12 cellular contexts compared by ENCODE assay signal in genomic region chr13:50152224-50152623, GRCh38.
DNase-seq lines count a peak whose midpoint lies in the region; ATAC-seq and TF ChIP-seq lines count a peak whose summit lies in the region.
"Had no signal": no experiment of that assay in that cellular context is flagged by ENCODE, and none has a peak within 500 bp of the region (broad histone marks: within the 10 kb centered on the region; RNA-seq: fewer than 3 reads in every experiment).

No MANE protein-coding gene starts in this region.

- DNase-seq in GM23248: no peak
- no peak for DNase-seq in Panc1 (ENCODE audit: low read depth, low spot score)
- no peak for DNase-seq in coronary artery (ENCODE audit: low spot score)
- DNase-seq in neural progenitor cell (ENCODE audit: low spot score): no peak
- no peak for DNase-seq in mucosa of gallbladder (ENCODE audit: low spot score)
- DNase-seq in COLO668 (lab: John Stamatoyannopoulos, UW; ENCODE audit: unreplicated experiment): no peak
- DNase-seq in NCI-H345 treated with DMSO at 0.1 percent for 48 hours (lab: John Stamatoyannopoulos, UW; ENCODE audit: unreplicated experiment): no peak
- DNase-seq: adrenal gland, GDM1, T-helper 9 cell, trophoblast cell had no signal

- H3K4me1 Mint-ChIP-seq in neural progenitor cell: peaks cover 58% of the 10 kb centered on the region

- no peaks in the 10 kb centered on the region for H3K36me3 Mint-ChIP-seq in neural progenitor cell

- H2AFZ ChIP-seq in GM23248 (peak overlapping the region; percentile 64), parathyroid adenoma (peak overlapping the region; percentile 39), neural progenitor cell (replicated peaks) (no peak overlapping the region)

- H3K27ac ChIP-seq in GM23248 (no peak overlapping the region), Panc1 (ENCODE audit: low read length) (peak overlapping the region; percentile 80), coronary artery (no peak overlapping the region), parathyroid adenoma (no peak overlapping the region), neural progenitor cell (no peak overlapping the region)

- H3K27ac Mint-ChIP-seq in neural progenitor cell: no peak overlapping the region

- ATAC-seq in Panc1: peak; percentile 63; the same call in 1 of the 2 replicates

- BruUV-seq in Panc1 (replicated peaks; lab: Mats Ljungman, UMichigan): no TSS peak

- POLR2A ChIA-PET in Panc1 (lab: Charles Lee): no interaction called here

- H3K4me1 ChIP-seq in GM23248 (ENCODE audit: insufficient read depth) (peaks cover 21% of the 10 kb centered on the region), Panc1 (ENCODE audit: control insufficient read depth, insufficient read depth, low read length) (peaks cover 23% of the 10 kb centered on the region), parathyroid adenoma (no peaks in the 10 kb centered on the region), neural progenitor cell (peaks cover 9% of the 10 kb centered on the region)

- H3K9me3 Mint-ChIP-seq in neural progenitor cell: no peaks in the 10 kb centered on the region

- CTCF ChIA-PET in Panc1 (lab: Charles Lee): no interaction called here

- H3K4me3 ChIP-seq in GM23248 (peak overlapping the region; percentile 46), Panc1 (ENCODE audit: low read depth in 2 of 2, low read length in 2 of 2) (peak overlapping the region in 1 of 2 experiments; percentile 21; a peak in 1 of 4 replicates), coronary artery (peak overlapping the region; percentile 45), parathyroid adenoma (ENCODE audit: low read depth, low read length) (no peak overlapping the region), neural progenitor cell (no peak overlapping the region)

- 55 to 56% methylated on average over 3 of the region's 3 CpGs for WGBS in GM23248 (ENCODE audit: low coverage in 1 of 2, low lambda C conversion rate in 2 of 2, missing lambda C conversion rate in 2 of 2), 2 experiments

- intact Hi-C loops in Panc1 (cut with micrococcal nuclease; ENCODE audit: unreplicated experiment): no loop called here

- H3F3A ChIP-seq in GM23248 (ENCODE audit: insufficient read depth) (peaks cover 9% of the 10 kb centered on the region), neural progenitor cell (ENCODE audit: low read depth) (no peaks in the 10 kb centered on the region)

- no peak for TF ChIP-seq CTCF in Panc1 (IDR thresholded peaks at IDR 0.05)
- no peak for TF ChIP-seq CTCF in coronary artery (IDR thresholded peaks at IDR 0.05)
- no peak for TF ChIP-seq CTCF in parathyroid adenoma (IDR thresholded peaks at IDR 0.05)
- no peak for TF ChIP-seq CTCF in neural progenitor cell (IDR thresholded peaks at IDR 0.05)

- H3K9me2 ChIP-seq in GM23248 (ENCODE audit: insufficient read depth): no peaks in the 10 kb centered on the region

- in situ Hi-C loops in GM23248 (cut with MboI) (no loop called here), Panc1 (cut with HindIII; ENCODE audit: low pct_unique_long_range_greater_than_20kb, low sequenced_read_pairs) (no loop called here)

- H3K27me3 ChIP-seq in GM23248 (replicated peaks; ENCODE audit: insufficient read depth): no peaks in the 10 kb centered on the region
- H3K27me3 ChIP-seq in Panc1 (ENCODE audit: control insufficient read depth, insufficient read depth, low read length): no peaks in the 10 kb centered on the region
- H3K27me3 ChIP-seq in parathyroid adenoma (ENCODE audit: control insufficient read depth, insufficient read depth, low read length): no peaks in the 10 kb centered on the region
- H3K27me3 ChIP-seq in neural progenitor cell: no peaks in the 10 kb centered on the region
- H3K27me3 ChIP-seq: adrenal gland had no signal

- no peaks in the 10 kb centered on the region for H3K79me2 ChIP-seq in GM23248 (ENCODE audit: insufficient read depth)
- H3K79me2 ChIP-seq in parathyroid adenoma: no peaks in the 10 kb centered on the region
- H3K79me2 ChIP-seq in neural progenitor cell (ENCODE audit: low read depth): no peaks in the 10 kb centered on the region

- peak overlapping the region; percentile 32 for H3K9ac ChIP-seq in GM23248
- no peak overlapping the region for H3K9ac ChIP-seq in parathyroid adenoma
- no peak overlapping the region for H3K9ac ChIP-seq in neural progenitor cell

- no peaks in the 10 kb centered on the region for H4K20me1 ChIP-seq in GM23248 (ENCODE audit: insufficient read depth)
- H4K20me1 ChIP-seq in neural progenitor cell (ENCODE audit: low read depth): no peaks in the 10 kb centered on the region

- H3K4me2 ChIP-seq in GM23248 (ENCODE audit: unreplicated experiment) (peak overlapping the region; percentile 67), parathyroid adenoma (ENCODE audit: low read length) (peak overlapping the region; percentile 37), neural progenitor cell (no peak overlapping the region)

- H3K9me3 ChIP-seq in GM23248 (ENCODE audit: low read depth) (no peaks in the 10 kb centered on the region), Panc1 (ENCODE audit: control insufficient read depth, insufficient read depth, low read depth, low read length) (no peaks in the 10 kb centered on the region), parathyroid adenoma (ENCODE audit: control insufficient read depth, low read length) (no peaks in the 10 kb centered on the region), neural progenitor cell (ENCODE audit: low read depth) (no peaks in the 10 kb centered on the region)
- H3K9me3 ChIP-seq: adrenal gland had no signal

- H3K4me3 Mint-ChIP-seq in neural progenitor cell: no peak overlapping the region

- H3K36me3 ChIP-seq in GM23248 (ENCODE audit: low read depth) (no peaks in the 10 kb centered on the region), Panc1 (ENCODE audit: control insufficient read depth, insufficient read depth, low read length) (no peaks in the 10 kb centered on the region), parathyroid adenoma (ENCODE audit: control insufficient read depth, insufficient read depth, low read length) (no peaks in the 10 kb centered on the region), neural progenitor cell (no peaks in the 10 kb centered on the region)
- H3K36me3 ChIP-seq: adrenal gland had no signal

- no peaks in the 10 kb centered on the region for H3K27me3 Mint-ChIP-seq in neural progenitor cell (ENCODE audit: insufficient read depth, low read depth)

Comparison
In these comparisons a context has a peak if more than half of its experiments do, and no peak if none do; other contexts are left out.
1. H3K4me3 ChIP-seq: peak in GM23248 (single experiment) and coronary artery (single experiment); none in parathyroid adenoma (single experiment) and neural progenitor cell (single experiment).